In the genomic region with DNA sequence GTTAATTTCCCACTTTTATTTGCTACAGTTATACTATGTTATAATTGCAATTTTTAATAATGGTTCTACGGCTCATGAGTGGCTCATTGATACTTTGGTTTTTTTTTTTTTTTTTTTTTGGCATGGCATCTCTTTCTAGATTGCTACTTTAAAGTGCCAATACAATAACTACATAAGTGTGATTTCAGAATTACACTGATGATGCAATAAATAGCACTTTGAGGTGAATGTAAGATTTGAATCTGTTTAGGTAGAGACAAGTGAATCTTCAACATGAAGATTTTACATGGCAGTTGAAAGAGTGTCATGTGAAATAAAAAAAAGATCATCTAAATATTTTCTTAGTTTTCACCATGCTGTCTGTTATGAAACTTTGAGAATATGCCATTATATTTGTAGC, we compare ENCODE assay signal across 34 cellular contexts.
"Had no signal": no experiment of that assay in that cellular context is flagged by ENCODE, and none has a peak within 500 bp of the region (broad histone marks: within the 10 kb centered on the region; RNA-seq: fewer than 3 reads in every experiment).

No MANE protein-coding gene starts in this region.

- H3K4me3 ChIP-seq: adrenal gland, ascending aorta, body of pancreas, breast epithelium, cardiac muscle cell had no signal

- H3K36me3 ChIP-seq: adrenal gland, ascending aorta, brain microvascular endothelial cell, breast epithelium, cardiac muscle cell had no signal

- H3K27ac ChIP-seq: adrenal gland, ascending aorta, body of pancreas, brain microvascular endothelial cell, breast epithelium, cardiac muscle cell had no signal

- ATAC-seq: activated naive CD4-positive, alpha-beta T cell treated with anti-CD3 and anti-CD28 coated beads, Interleukin-2, amount 50 U/mL, for 72 hours; activated naive CD8-positive, alpha-beta T cell treated with anti-CD3 and anti-CD28 coated beads, Interleukin-2, amount 50 U/mL, for 24 hours; activated T-cell treated with anti-CD3 and anti-CD28 coated beads, Interleukin-2, amount 50 U/mL, for 4 hours; activated T-cell treated with anti-CD3 and anti-CD28 coated beads, Interleukin-2, amount 50 U/mL, for 72 hours; activated T-helper 17 cell treated with anti-CD3 and anti-CD28 coated beads, Interleukin-2, amount 50 U/mL, for 72 hours; body of pancreas had no signal

- DNase-seq: activated effector memory CD4-positive, alpha-beta T cell treated with anti-CD3 and anti-CD28 coated beads, Interleukin-2, amount 50 U/mL, for 16 hours; activated effector memory CD4-positive, alpha-beta T cell treated with Interleukin-2 at 50 U/mL for 16 hours; activated gamma-delta T cell; activated gamma-delta T cell treated with Interleukin-2 at 50 U/mL for 16 hours; activated naive CD4-positive, alpha-beta T cell; activated naive CD4-positive, alpha-beta T cell treated with anti-CD3 and anti-CD28 coated beads for 36 hours; activated naive CD4-positive, alpha-beta T cell treated with anti-CD3 and anti-CD28 coated beads, Interleukin-2, amount 10 ng/mL, durations not matched to agents 7 days and 5 days; activated naive CD4-positive, alpha-beta T cell treated with anti-CD3 and anti-CD28 coated beads, Interleukin-2, amount 50 U/mL, for 16 hours; activated naive CD4-positive, alpha-beta T cell treated with Interleukin-2 at 50 U/mL for 16 hours; activated naive CD8-positive, alpha-beta T cell treated with anti-CD3 and anti-CD28 coated beads for 36 hours; activated naive CD8-positive, alpha-beta T cell treated with anti-CD3 and anti-CD28 coated beads, Interleukin-2, amount 10 ng/mL, durations not matched to agents 7 days and 5 days; activated naive CD8-positive, alpha-beta T cell treated with anti-CD3 and anti-CD28 coated beads, Interleukin-2, amount 50 U/mL, for 24 hours; activated T-cell treated with anti-CD3 and anti-CD28 coated beads, Interleukin-2, amount 50 U/mL, for 1 hour; activated T-cell treated with anti-CD3 and anti-CD28 coated beads, Interleukin-2, amount 50 U/mL, for 24 hours; activated T-cell treated with anti-CD3 and anti-CD28 coated beads, Interleukin-2, amount 50 U/mL, for 4 hours; activated T-cell treated with anti-CD3 and anti-CD28 coated beads, Interleukin-2, amount 50 U/mL, for 48 hours; activated T-cell treated with anti-CD3 and anti-CD28 coated beads, Interleukin-2, amount 50 U/mL, for 72 hours; adrenal gland; amniotic stem cell; amygdala; anterior cingulate cortex; aorta; body of pancreas; brain microvascular endothelial cell; caudate nucleus; central memory CD4-positive, alpha-beta T cell; cerebellar nuclear complex had no signal

- H3K9me3 ChIP-seq: adrenal gland, ascending aorta, body of pancreas, breast epithelium had no signal

- H3K27me3 ChIP-seq: adrenal gland, ascending aorta, body of pancreas, brain microvascular endothelial cell, breast epithelium, cardiac muscle cell had no signal

- FAIRE-seq: astrocyte, bronchial epithelial cell had no signal

- H3K4me1 ChIP-seq: adrenal gland, ascending aorta, body of pancreas, breast epithelium had no signal
